In the genomic region with DNA sequence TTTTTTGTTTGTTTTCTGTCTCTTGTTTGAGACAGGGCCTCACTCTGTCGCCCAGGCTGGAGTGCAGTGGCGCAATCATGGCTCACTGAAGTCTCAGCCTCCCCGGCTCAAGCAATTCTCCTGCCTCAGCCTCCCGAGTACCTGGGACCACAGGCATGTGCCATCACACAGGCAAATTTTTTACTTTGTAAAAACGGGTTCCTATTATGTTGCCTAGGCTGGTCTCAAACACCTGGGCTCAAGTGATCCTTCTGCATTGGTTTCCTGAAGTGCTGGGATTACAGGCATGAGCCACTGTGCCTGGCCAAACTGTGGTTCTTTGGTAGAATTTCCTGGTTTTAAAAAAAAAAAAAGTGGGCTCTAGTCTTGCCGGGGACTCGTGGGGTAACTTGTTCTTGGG, we compare ENCODE assay signal across 10 cellular contexts. TPM values are rescaled to one million over a fixed set of nuclear protein-coding genes. Genes with fewer than 3 reads are reported as not detected.
"Had no signal": no experiment of that assay in that cellular context is flagged by ENCODE, and none has a peak within 500 bp of the region (broad histone marks: within the 10 kb centered on the region; RNA-seq: fewer than 3 reads in every experiment).

A gene (plus strand): TSS at position 301 of the 400 bp plus-strand sequence. CDS start 110 bp downstream, outside the sequence.

RNA-seq across cellular contexts. Expression of the gene that starts here (rescaled TPM):
- total RNA-seq: activated CD4-positive, alpha-beta T cell treated with anti-CD3 and anti-CD28 coated beads for 36 hours; activated CD4-positive, alpha-beta T cell treated with anti-CD3 and anti-CD28 coated beads, Interleukin-2, amount 10 ng/mL, durations not matched to agents 24 days and 14 days; activated naive CD4-positive, alpha-beta T cell treated with anti-CD3 and anti-CD28 coated beads, Interleukin-2, amount 50 U/mL, for 72 hours; activated naive CD8-positive, alpha-beta T cell treated with anti-CD3 and anti-CD28 coated beads, Interleukin-2, amount 10 ng/mL, durations not matched to agents 7 days and 5 days; ascending aorta; cardiac muscle cell; colonic mucosa; endodermal cell; esophagus mucosa; frontal cortex had no signal
- polyA plus RNA-seq: cardiac muscle cell had no signal
